1 cellular context compared by ENCODE assay signal in the genomic region with DNA sequence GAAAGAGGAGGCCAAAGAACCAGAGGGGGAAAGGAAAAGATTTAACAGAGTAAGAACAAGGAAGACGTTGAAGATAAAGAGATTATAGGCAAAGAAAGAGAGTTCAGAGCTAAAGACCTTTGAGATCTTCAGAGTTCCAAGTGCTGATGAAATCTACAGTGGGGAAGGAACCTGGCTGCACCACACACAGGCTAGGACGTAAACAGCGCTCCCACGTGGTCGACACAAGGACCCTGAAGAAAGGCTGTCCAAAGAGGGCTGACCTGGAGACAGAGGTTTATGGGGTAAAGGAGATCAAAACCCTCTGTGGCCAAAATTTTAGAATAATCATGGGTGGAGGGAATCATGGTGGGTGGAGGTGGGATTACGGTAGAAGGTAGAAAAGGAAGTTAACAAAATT.
TF ChIP-seq lines count a peak whose summit lies in the region.

No MANE protein-coding gene starts in this region.

TF ChIP-seq in WTC11, 78 proteins besides CTCF, POLR2A, EP300 and RAD21 (continued from another document):
- TF ChIP-seq, protein P1, sequence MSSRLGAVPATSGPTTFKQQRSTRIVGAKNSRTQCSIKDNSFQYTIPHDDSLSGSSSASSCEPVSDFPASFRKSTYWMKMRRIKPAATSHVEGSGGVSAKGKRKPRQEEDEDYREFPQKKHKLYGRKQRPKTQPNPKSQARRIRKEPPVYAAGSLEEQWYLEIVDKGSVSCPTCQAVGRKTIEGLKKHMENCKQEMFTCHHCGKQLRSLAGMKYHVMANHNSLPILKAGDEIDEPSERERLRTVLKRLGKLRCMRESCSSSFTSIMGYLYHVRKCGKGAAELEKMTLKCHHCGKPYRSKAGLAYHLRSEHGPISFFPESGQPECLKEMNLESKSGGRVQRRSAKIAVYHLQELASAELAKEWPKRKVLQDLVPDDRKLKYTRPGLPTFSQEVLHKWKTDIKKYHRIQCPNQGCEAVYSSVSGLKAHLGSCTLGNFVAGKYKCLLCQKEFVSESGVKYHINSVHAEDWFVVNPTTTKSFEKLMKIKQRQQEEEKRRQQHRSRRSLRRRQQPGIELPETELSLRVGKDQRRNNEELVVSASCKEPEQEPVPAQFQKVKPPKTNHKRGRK (CRISPR knock-in tag; IDR thresholded peaks at IDR 0.05; ENCODE audit: borderline replicate concordance): no peak
